8 cellular contexts compared by ENCODE assay signal in the genomic region with DNA sequence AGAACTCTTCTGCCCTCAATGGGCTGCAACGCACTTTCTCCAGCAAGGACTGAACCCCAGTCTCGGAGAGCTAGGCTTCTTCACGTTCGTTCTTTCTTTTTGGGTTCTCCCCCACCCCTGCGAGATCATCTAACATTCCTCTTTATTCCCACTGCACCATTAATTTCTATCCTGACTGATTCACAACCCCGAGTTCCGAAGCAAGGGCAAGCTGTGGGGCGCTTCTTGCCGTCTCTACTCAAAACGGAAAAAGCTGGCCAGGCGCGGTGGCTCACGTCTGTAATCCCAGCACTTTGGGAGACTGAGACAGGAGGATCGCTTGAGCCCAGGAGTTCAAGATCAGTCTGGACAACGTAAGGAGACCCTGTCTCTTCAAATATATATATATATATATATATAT. TPM values are rescaled to one million over a fixed set of nuclear protein-coding genes. Genes with fewer than 3 reads are reported as not detected.
DNase-seq lines count a peak whose midpoint lies in the region; ATAC-seq and TF ChIP-seq lines count a peak whose summit lies in the region.

No MANE protein-coding gene starts in this region.

- no peak for ATAC-seq in effector memory CD8-positive, alpha-beta T cell (replicated peaks)
- ATAC-seq in GM19395 (IDR thresholded peaks at IDR 0.05; ENCODE audit: unreplicated experiment) (no peak), GM18498 (IDR thresholded peaks at IDR 0.05; ENCODE audit: unreplicated experiment) (no peak), HG03280 (IDR thresholded peaks at IDR 0.05; ENCODE audit: unreplicated experiment) (no peak)

- no peaks in the 10 kb centered on the region for H3K9me3 ChIP-seq in BLaER1 treated with 17β-estradiol and CSF1 and Interleukin-3, amounts not matched to agents 10 nM and 100 nM (replicated peaks in 1 of 11)
- H3K9me3 ChIP-seq in NT2/D1 (ENCODE audit: insufficient read depth, low read length) = no peaks in the 10 kb centered on the region

- H4K20me1 ChIP-seq in BLaER1 treated with 17β-estradiol and CSF1 and Interleukin-3, amounts not matched to agents 10 nM and 100 nM = no peaks in the 10 kb centered on the region

- H3K36me3 ChIP-seq in BLaER1 treated with 17β-estradiol and CSF1 and Interleukin-3, amounts not matched to agents 10 nM and 100 nM = no peaks in the 10 kb centered on the region
- no peaks in the 10 kb centered on the region for H3K36me3 ChIP-seq in NT2/D1 (ENCODE audit: insufficient read depth, insufficient read length, low read length)

- peak overlapping the region in 10 of 11 experiments; percentile 6 to 79 (median 70); a peak in 18 of 22 replicates for H3K27ac ChIP-seq in BLaER1 treated with 17β-estradiol and CSF1 and Interleukin-3, amounts not matched to agents 10 nM and 100 nM

- DNase-seq in NT2/D1 (ENCODE audit: low read depth, low spot score) (no peak), nephron progenitor cell (no peak), mucosa of gallbladder (ENCODE audit: low spot score) (no peak)
- no peak for DNase-seq in effector memory CD8-positive, alpha-beta T cell

- peak overlapping the region; percentile 65 to 81 (median 74); a peak in 19 of 22 replicates for H3K9ac ChIP-seq in BLaER1 treated with 17β-estradiol and CSF1 and Interleukin-3, amounts not matched to agents 10 nM and 100 nM
- peak overlapping the region; percentile 74 for H3K9ac ChIP-seq in NT2/D1 (ENCODE audit: insufficient read length, low read depth)

- H3K27me3 Mint-ChIP-seq in effector memory CD8-positive, alpha-beta T cell = peaks cover 0 to 5% of the 10 kb centered on the region in 2 donors
- peaks cover 3% of the 10 kb centered on the region for H3K27me3 Mint-ChIP-seq in nephron progenitor cell (ENCODE audit: low read depth, poor library complexity)

- H3K27ac Mint-ChIP-seq in effector memory CD8-positive, alpha-beta T cell = peak overlapping the region; percentile 73 to 79
- no peak overlapping the region for H3K27ac Mint-ChIP-seq in nephron progenitor cell

- peaks cover 56 to 69% (median 65%) of the 10 kb centered on the region in 10 experiments for H3K4me1 ChIP-seq in BLaER1 treated with 17β-estradiol and CSF1 and Interleukin-3, amounts not matched to agents 10 nM and 100 nM
- H3K4me1 ChIP-seq in NT2/D1 (ENCODE audit: insufficient read depth, insufficient read length) = peaks cover 4% of the 10 kb centered on the region

- TF ChIP-seq CTCF in nephron progenitor cell (IDR thresholded peaks at IDR 0.05) = no peak

- no peaks in the 10 kb centered on the region for H3K27me3 ChIP-seq in BLaER1 treated with 17β-estradiol and CSF1 and Interleukin-3, amounts not matched to agents 10 nM and 100 nM
- H3K27me3 ChIP-seq in NT2/D1 (ENCODE audit: insufficient read depth, insufficient read length) = peaks cover 14% of the 10 kb centered on the region

- no peaks in the 10 kb centered on the region for H3K9me3 Mint-ChIP-seq in effector memory CD8-positive, alpha-beta T cell
- no peaks in the 10 kb centered on the region for H3K9me3 Mint-ChIP-seq in nephron progenitor cell

- H3K4me2 ChIP-seq in BLaER1 treated with 17β-estradiol and CSF1 and Interleukin-3, amounts not matched to agents 10 nM and 100 nM = peak overlapping the region; percentile 64 to 93 (median 85)

- H3K4me1 Mint-ChIP-seq in effector memory CD8-positive, alpha-beta T cell (ENCODE audit: low read depth in 2 of 2) = peaks cover 11 to 20% of the 10 kb centered on the region in 2 donors
- peaks cover 27% of the 10 kb centered on the region for H3K4me1 Mint-ChIP-seq in nephron progenitor cell

- no peaks in the 10 kb centered on the region for H3K36me3 Mint-ChIP-seq in effector memory CD8-positive, alpha-beta T cell (ENCODE audit: insufficient read depth)
- no peaks in the 10 kb centered on the region for H3K36me3 Mint-ChIP-seq in nephron progenitor cell (ENCODE audit: low read depth)

- H3K4me3 ChIP-seq in BLaER1 treated with 17β-estradiol and CSF1 and Interleukin-3, amounts not matched to agents 10 nM and 100 nM = peak overlapping the region; percentile 47 to 75 (median 58)
- no peak overlapping the region for H3K4me3 ChIP-seq in NT2/D1 (ENCODE audit: insufficient read length, low read depth)

- H3K4me3 Mint-ChIP-seq in effector memory CD8-positive, alpha-beta T cell = peak overlapping the region; percentile 78 to 84
- H3K4me3 Mint-ChIP-seq in nephron progenitor cell = peak overlapping the region; percentile 86

RNA-seq across cellular contexts. Expression of gene BTG2, which starts 37.4 kb away (rescaled TPM):
- total RNA-seq in mucosa of gallbladder = 111 TPM

RNA-seq across cellular contexts. Expression of gene CHIT1, which starts 38.4 kb away (rescaled TPM):
- 0.06 TPM for total RNA-seq in mucosa of gallbladder
